ENCODE assay signal across 1 cellular context in genomic region chr10:70661623-70662361, GRCh38.
TF ChIP-seq lines count a peak whose summit lies in the region.

No MANE protein-coding gene starts in this region.

TF ChIP-seq in K562, 482 proteins besides CTCF, POLR2A, EP300 and RAD21 (continues in another document):
- 0 out of 2 replicates have a peak, but pooled peaks have one; percentile 6 for TF ChIP-seq GMEB1 (CRISPR knock-in tag; IDR thresholded peaks at IDR 0.05)
- TF ChIP-seq NR3C1 (CRISPR knock-in tag; IDR thresholded peaks at IDR 0.05): no peak
- TF ChIP-seq KLF13 (tag; IDR thresholded peaks at IDR 0.05; ENCODE audit: borderline replicate concordance, low read depth): 0 out of 2 replicates have a peak, but pooled peaks have one; percentile 27
- TF ChIP-seq ZKSCAN1 (IDR thresholded peaks at IDR 0.05; ENCODE audit: low read depth, low read length): no peak
- no peak for TF ChIP-seq SP2 (IDR thresholded peaks at IDR 0.05; ENCODE audit: extremely low read depth, low read depth, low read length, poor library complexity, severe bottlenecking)
- TF ChIP-seq IFI16 (CRISPR knock-in tag; IDR thresholded peaks at IDR 0.05): 0 out of 2 replicates have a peak, but pooled peaks have one; percentile 7
- peak; percentile 41 for TF ChIP-seq ASH1L (IDR thresholded peaks at IDR 0.05; ENCODE audit: borderline replicate concordance, low read depth, partially characterized antibody)
- TF ChIP-seq ARID4B (CRISPR knock-in tag; IDR thresholded peaks at IDR 0.05): peak; percentile 45; the same call in 1 of the 2 replicates
- TF ChIP-seq ZNF165 (CRISPR knock-in tag; IDR thresholded peaks at IDR 0.05; ENCODE audit: borderline replicate concordance): peak; percentile 80; the same call in 1 of the 2 replicates
- no peak; the same call in none of the 2 replicates for TF ChIP-seq GABPB1 (CRISPR knock-in tag; IDR thresholded peaks at IDR 0.05)
- peak; percentile 49; the same call in 1 of the 2 replicates for TF ChIP-seq SPI1 (IDR thresholded peaks at IDR 0.05; ENCODE audit: borderline replicate concordance, low read depth, low read length)
- TF ChIP-seq MYBL2 (IDR thresholded peaks at IDR 0.05; ENCODE audit: low read depth): no peak
- no peak for TF ChIP-seq MYBL2 (CRISPR knock-in tag; IDR thresholded peaks at IDR 0.05; ENCODE audit: borderline replicate concordance)
- no peak for TF ChIP-seq GTF2F1 (IDR thresholded peaks at IDR 0.05; ENCODE audit: low read depth, low read length)
- peak; percentile 8 for TF ChIP-seq TBP (optimal IDR thresholded peaks at IDR 0.05; ENCODE audit: low read depth, low read length)
- 0 out of 2 replicates have a peak, but pooled peaks have one; percentile 22 for TF ChIP-seq TEAD2 (tag; IDR thresholded peaks at IDR 0.05)
- TF ChIP-seq ZNF41 (CRISPR knock-in tag; conservative IDR thresholded peaks at IDR 0.05): no peak; the same call in 1 of the 2 replicates
- TF ChIP-seq LEF1 (IDR thresholded peaks at IDR 0.05): no peak
- 0 out of 2 replicates have a peak, but pooled peaks have one; percentile 59 for TF ChIP-seq TRIM25 (IDR thresholded peaks at IDR 0.05; ENCODE audit: borderline replicate concordance)
- no peak for TF ChIP-seq MED1 (CRISPR knock-in tag; IDR thresholded peaks at IDR 0.05; ENCODE audit: borderline replicate concordance)
- no peak for TF ChIP-seq STAT5B (CRISPR knock-in tag; IDR thresholded peaks at IDR 0.05)
- TF ChIP-seq, protein P1, sequence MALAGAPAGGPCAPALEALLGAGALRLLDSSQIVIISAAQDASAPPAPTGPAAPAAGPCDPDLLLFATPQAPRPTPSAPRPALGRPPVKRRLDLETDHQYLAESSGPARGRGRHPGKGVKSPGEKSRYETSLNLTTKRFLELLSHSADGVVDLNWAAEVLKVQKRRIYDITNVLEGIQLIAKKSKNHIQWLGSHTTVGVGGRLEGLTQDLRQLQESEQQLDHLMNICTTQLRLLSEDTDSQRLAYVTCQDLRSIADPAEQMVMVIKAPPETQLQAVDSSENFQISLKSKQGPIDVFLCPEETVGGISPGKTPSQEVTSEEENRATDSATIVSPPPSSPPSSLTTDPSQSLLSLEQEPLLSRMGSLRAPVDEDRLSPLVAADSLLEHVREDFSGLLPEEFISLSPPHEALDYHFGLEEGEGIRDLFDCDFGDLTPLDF (CRISPR knock-in tag; IDR thresholded peaks at IDR 0.05): no peak
- TF ChIP-seq FOS (IDR thresholded peaks at IDR 0.05; ENCODE audit: extremely low read depth, insufficient read length): no peak
- TF ChIP-seq MAX (CRISPR knock-in tag; IDR thresholded peaks at IDR 0.05): peak; percentile 55
- peak; percentile 47 for TF ChIP-seq NFIC (IDR thresholded peaks at IDR 0.05)
- 0 out of 2 replicates have a peak, but pooled peaks have one; percentile 44 for TF ChIP-seq FOXP1 (CRISPR knock-in tag; IDR thresholded peaks at IDR 0.05)
- 0 out of 2 replicates have a peak, but pooled peaks have one; percentile 8 for TF ChIP-seq FOXM1 (IDR thresholded peaks at IDR 0.05; ENCODE audit: low read depth)
- TF ChIP-seq FOXM1 (CRISPR knock-in tag; IDR thresholded peaks at IDR 0.05; ENCODE audit: low read depth): no peak
- TF ChIP-seq ZNF253 (CRISPR knock-in tag; conservative IDR thresholded peaks at IDR 0.05): 0 out of 2 replicates have a peak, but pooled peaks have one; percentile 44
- no peak for TF ChIP-seq MEIS2 (IDR thresholded peaks at IDR 0.05; ENCODE audit: partially characterized antibody)
- TF ChIP-seq FOXJ2 (tag; IDR thresholded peaks at IDR 0.05): no peak
- TF ChIP-seq NCOA4 (IDR thresholded peaks at IDR 0.05; ENCODE audit: partially characterized antibody): no peak
- TF ChIP-seq ETV1 (tag; conservative IDR thresholded peaks at IDR 0.05; ENCODE audit: low read depth): peak; percentile 47
- 0 out of 2 replicates have a peak, but pooled peaks have one; percentile 39 for TF ChIP-seq PYGO2 (tag; IDR thresholded peaks at IDR 0.05)
- TF ChIP-seq KDM2B (CRISPR knock-in tag; IDR thresholded peaks at IDR 0.05): no peak
- peak; percentile 67; the same call in 1 of the 2 replicates for TF ChIP-seq DDX20 (tag; IDR thresholded peaks at IDR 0.05; ENCODE audit: low read depth)
- TF ChIP-seq ZNF583 (CRISPR knock-in tag; IDR thresholded peaks at IDR 0.05): peak; percentile 93
- no peak for TF ChIP-seq C11orf30 (IDR thresholded peaks at IDR 0.05; ENCODE audit: low read depth)
- no peak for TF ChIP-seq HMGXB4 (CRISPR knock-in tag; IDR thresholded peaks at IDR 0.05)
- TF ChIP-seq ZBTB5 (IDR thresholded peaks at IDR 0.05): 0 out of 2 replicates have a peak, but pooled peaks have one; percentile 19
- TF ChIP-seq CBX3 (IDR thresholded peaks at IDR 0.05; ENCODE audit: borderline replicate concordance in 1 of 2, low read length in 2 of 2): 0 out of 3 replicates have a peak, but pooled peaks of 1 of the 2 experiments have one; percentile 13
- peak; percentile 72; the same call in 1 of the 2 replicates for TF ChIP-seq OTX1 (CRISPR knock-in tag; IDR thresholded peaks at IDR 0.05)
- TF ChIP-seq, protein P2, sequence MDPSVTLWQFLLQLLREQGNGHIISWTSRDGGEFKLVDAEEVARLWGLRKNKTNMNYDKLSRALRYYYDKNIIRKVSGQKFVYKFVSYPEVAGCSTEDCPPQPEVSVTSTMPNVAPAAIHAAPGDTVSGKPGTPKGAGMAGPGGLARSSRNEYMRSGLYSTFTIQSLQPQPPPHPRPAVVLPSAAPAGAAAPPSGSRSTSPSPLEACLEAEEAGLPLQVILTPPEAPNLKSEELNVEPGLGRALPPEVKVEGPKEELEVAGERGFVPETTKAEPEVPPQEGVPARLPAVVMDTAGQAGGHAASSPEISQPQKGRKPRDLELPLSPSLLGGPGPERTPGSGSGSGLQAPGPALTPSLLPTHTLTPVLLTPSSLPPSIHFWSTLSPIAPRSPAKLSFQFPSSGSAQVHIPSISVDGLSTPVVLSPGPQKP (CRISPR knock-in tag; IDR thresholded peaks at IDR 0.05): no peak
- TF ChIP-seq ARID2 (IDR thresholded peaks at IDR 0.05): no peak
- TF ChIP-seq ZNF449 (CRISPR knock-in tag; IDR thresholded peaks at IDR 0.05): peak; percentile 48; the same call in 1 of the 2 replicates
- TF ChIP-seq CEBPB (tag; IDR thresholded peaks at IDR 0.05): no peak
- no peak for TF ChIP-seq SMC3 (conservative IDR thresholded peaks at IDR 0.05; ENCODE audit: insufficient read depth, low read depth, low read length)
- TF ChIP-seq CREB3 (tag; conservative IDR thresholded peaks at IDR 0.05; ENCODE audit: low read depth): peak; percentile 82
- peak; percentile 91 for TF ChIP-seq ERF (CRISPR knock-in tag; IDR thresholded peaks at IDR 0.05)
- peak; percentile 30; the same call in 1 of the 2 replicates for TF ChIP-seq BACH1 (tag; IDR thresholded peaks at IDR 0.05)
- TF ChIP-seq PTTG1 (tag; IDR thresholded peaks at IDR 0.05; ENCODE audit: low read depth): peak; percentile 58; the same call in 1 of the 2 replicates
